Comparison of ENCODE assay signal across 17 cellular contexts in genomic region chr10:599767-600166, GRCh38.
DNase-seq lines count a peak whose midpoint lies in the region; ATAC-seq and TF ChIP-seq lines count a peak whose summit lies in the region.
"Had no signal": no experiment of that assay in that cellular context is flagged by ENCODE, and none has a peak within 500 bp of the region (broad histone marks: within the 10 kb centered on the region; RNA-seq: fewer than 3 reads in every experiment).

No MANE protein-coding gene starts in this region.

- intact Hi-C loops in transverse colon (cut with DNase I; ENCODE audit: low total_unique reads): no loop called here

- H4K12ac ChIP-seq in trophoblast cell (ENCODE audit: low read depth, low read length): no peak overlapping the region

- H3K4me3 ChIP-seq in OCI-LY1 (ENCODE audit: low read depth, low read length, poor library complexity, severe bottlenecking): no peak overlapping the region
- H3K4me3 ChIP-seq in mesendoderm (ENCODE audit: low read length): no peak overlapping the region
- no peak overlapping the region for H3K4me3 ChIP-seq in trophoblast cell (ENCODE audit: low read depth, low read length)
- no peak overlapping the region for H3K4me3 ChIP-seq in transverse colon

- no peaks in the 10 kb centered on the region for H4K20me1 ChIP-seq in OCI-LY1 (ENCODE audit: insufficient read depth, low read length)

- H4K5ac ChIP-seq in mesendoderm (ENCODE audit: low read length): no peak overlapping the region

- H3K4ac ChIP-seq in mesendoderm (ENCODE audit: low read depth, low read length): no peak overlapping the region
- H3K4ac ChIP-seq in trophoblast cell (ENCODE audit: low read depth, low read length): peak overlapping the region; percentile 13

- no peak overlapping the region for H2BK120ac ChIP-seq in mesendoderm (ENCODE audit: low read depth, low read length)
- no peak overlapping the region for H2BK120ac ChIP-seq in trophoblast cell (ENCODE audit: insufficient read depth, low read length, poor library complexity)

- TF ChIP-seq POLR2A in transverse colon (IDR thresholded peaks at IDR 0.05): no peak

- peak overlapping the region; percentile 31 for H3K23ac ChIP-seq in mesendoderm (ENCODE audit: low read length)
- no peak overlapping the region for H3K23ac ChIP-seq in trophoblast cell (ENCODE audit: low read length)

- peaks cover 8% of the 10 kb centered on the region for H3K79me1 ChIP-seq in mesendoderm (ENCODE audit: low read length)
- H3K79me1 ChIP-seq in trophoblast cell (ENCODE audit: low read length): peaks cover 29% of the 10 kb centered on the region

- H3K9me2 ChIP-seq in OCI-LY1 (ENCODE audit: low read depth, low read length): no peaks in the 10 kb centered on the region

- H4K8ac ChIP-seq in mesendoderm (ENCODE audit: low read depth, low read length) (no peak overlapping the region), trophoblast cell (ENCODE audit: low read depth, low read length) (peak overlapping the region; percentile 5)

- no peak for TF ChIP-seq EP300 in transverse colon (IDR thresholded peaks at IDR 0.05; ENCODE audit: low read depth)

- peak overlapping the region; percentile 7 for H4K91ac ChIP-seq in trophoblast cell (ENCODE audit: low read depth, low read length)

- DNase-seq in mesendoderm (no peak), trophoblast cell (no peak), transverse colon (no peak), NCI-H1092 (lab: John Stamatoyannopoulos, UW) (no peak), AML-193 (lab: John Stamatoyannopoulos, UW) (no peak), islet precursor cell (no peak)
- DNase-seq: DMS79; GOT3; KG1; NCI-H1694 treated with DMSO at 0.1 percent for 48 hours; NCI-H748 treated with DMSO at 0.1 percent for 48 hours; NK-92 treated with Interleukin-12 subunit alpha and Interleukin-12 subunit beta, amount 100 ng/mL, for 24 hours; SHP77 had no signal

- in situ Hi-C loops in transverse colon (cut with MboI; ENCODE audit: low pct_ligation_motif_present in 1 of 4, low pct_unique_long_range_greater_than_20kb in 1 of 4, low sequenced_read_pairs in 3 of 4): no loop called here

- ATAC-seq in GM18873 (IDR thresholded peaks at IDR 0.05; ENCODE audit: low FRiP score, unreplicated experiment): no peak
- ATAC-seq: HepG2 had no signal

- peaks cover 55% of the 10 kb centered on the region for H3K79me2 ChIP-seq in OCI-LY1 (ENCODE audit: insufficient read depth, low read length)
- H3K79me2 ChIP-seq in mesendoderm (ENCODE audit: control insufficient read depth, insufficient read depth, low read length): peaks cover 3% of the 10 kb centered on the region
- H3K79me2 ChIP-seq in trophoblast cell (ENCODE audit: control insufficient read depth, insufficient read depth, low read length, poor library complexity): peaks cover 16% of the 10 kb centered on the region

- no CpG with 5 or more reads among the region's 9 CpGs for WGBS in mesendoderm (ENCODE audit: extremely low coverage, insufficient coverage, low lambda C conversion rate)
- WGBS in trophoblast cell (ENCODE audit: extremely low coverage, insufficient coverage, insufficient read length): no CpG with 5 or more reads among the region's 9 CpGs
- WGBS in transverse colon (ENCODE audit: low coverage in 1 of 2), 2 donors: 85% methylated on average over 9 of the region's 9 CpGs; no CpG with 5 or more reads in 1 of the 2 donors

- peak overlapping the region; percentile 29 for H3K14ac ChIP-seq in trophoblast cell (ENCODE audit: low read length)

- H3K27me3 ChIP-seq in OCI-LY1 (ENCODE audit: insufficient read depth, low read length): no peaks in the 10 kb centered on the region
- H3K27me3 ChIP-seq in mesendoderm (ENCODE audit: insufficient read depth, low read length, poor library complexity): no peaks in the 10 kb centered on the region
- no peaks in the 10 kb centered on the region for H3K27me3 ChIP-seq in trophoblast cell (ENCODE audit: insufficient read depth, low read length)
- H3K27me3 ChIP-seq in transverse colon: no peaks in the 10 kb centered on the region

- H2BK5ac ChIP-seq in mesendoderm (ENCODE audit: low read length) (no peak overlapping the region), trophoblast cell (ENCODE audit: low read depth, low read length, poor library complexity) (no peak overlapping the region)

- H3K56ac ChIP-seq in mesendoderm (ENCODE audit: low read length): no peak overlapping the region

- no peak overlapping the region for H2AFZ ChIP-seq in OCI-LY1 (ENCODE audit: low read length)
- no peak overlapping the region for H2AFZ ChIP-seq in trophoblast cell (ENCODE audit: insufficient read depth, low read length, poor library complexity)

- H2BK15ac ChIP-seq in mesendoderm (replicated peaks; ENCODE audit: low read depth): no peak overlapping the region

- H3K9me3 ChIP-seq in OCI-LY1 (ENCODE audit: low read length): no peaks in the 10 kb centered on the region
- no peaks in the 10 kb centered on the region for H3K9me3 ChIP-seq in trophoblast cell (ENCODE audit: insufficient read depth, low read depth, low read length)
- no peaks in the 10 kb centered on the region for H3K9me3 ChIP-seq in transverse colon

- H3K36me3 ChIP-seq in OCI-LY1 (ENCODE audit: insufficient read depth, low read length) (peaks cover 27% of the 10 kb centered on the region), mesendoderm (ENCODE audit: control insufficient read depth, insufficient read depth, low read length) (no peaks in the 10 kb centered on the region), trophoblast cell (ENCODE audit: control insufficient read depth in 1 of 2, insufficient read depth in 2 of 2, low read length in 2 of 2) (no peaks in the 10 kb centered on the region), transverse colon (no peaks in the 10 kb centered on the region)

- H3K18ac ChIP-seq in mesendoderm (ENCODE audit: low read length) (no peak overlapping the region), trophoblast cell (ENCODE audit: low read length) (peak overlapping the region; percentile 49)

- H3F3A ChIP-seq in OCI-LY1 (ENCODE audit: insufficient read depth, low read length): 0 out of 2 replicates have a peak, but pooled peaks cover 5% of the 10 kb centered on the region

- H3K4me2 ChIP-seq in OCI-LY1 (ENCODE audit: low read length) (peak overlapping the region; percentile 91; the same call in 1 of the 2 replicates), mesendoderm (ENCODE audit: low read length) (no peak overlapping the region), trophoblast cell (ENCODE audit: low read length) (no peak overlapping the region)

- H2BK12ac ChIP-seq in trophoblast cell (ENCODE audit: low read length): peak overlapping the region; percentile 72

- peak overlapping the region; percentile 95 for H3K27ac ChIP-seq in OCI-LY1 (ENCODE audit: low read depth, low read length, poor library complexity, severe bottlenecking)
- no peak overlapping the region for H3K27ac ChIP-seq in mesendoderm (ENCODE audit: low read depth, low read length)
- no peak overlapping the region for H3K27ac ChIP-seq in trophoblast cell (ENCODE audit: low read depth, low read length)
- H3K27ac ChIP-seq in transverse colon: peak overlapping the region in 3 of 4 donors; percentile 5 to 63 (median 61)
- H3K27ac ChIP-seq: C4-2B had no signal

- H3K4me1 ChIP-seq in OCI-LY1 (ENCODE audit: insufficient read depth, low read length, severe bottlenecking) (peaks cover 81% of the 10 kb centered on the region), mesendoderm (ENCODE audit: control insufficient read depth, low read depth, low read length) (peaks cover 13% of the 10 kb centered on the region), trophoblast cell (ENCODE audit: control insufficient read depth in 1 of 2, insufficient read depth in 2 of 2, low read length in 2 of 2) (peaks cover 36 to 43% of the 10 kb centered on the region in 2 experiments), transverse colon (peaks cover 6 to 22% (median 16%) of the 10 kb centered on the region in 4 donors)

- H2AK5ac ChIP-seq in mesendoderm (ENCODE audit: low read length) (no peak overlapping the region), trophoblast cell (ENCODE audit: low read length) (no peak overlapping the region)

- H3K9ac ChIP-seq in OCI-LY1 (ENCODE audit: low read length): peak overlapping the region; percentile 33; the same call in 1 of the 2 replicates
- H3K9ac ChIP-seq in mesendoderm (ENCODE audit: low read length): no peak overlapping the region
- H3K9ac ChIP-seq in trophoblast cell (ENCODE audit: low read length): no peak overlapping the region

- TF ChIP-seq CTCF in OCI-LY1 (IDR thresholded peaks at IDR 0.05; ENCODE audit: low read length): no peak
- TF ChIP-seq CTCF in transverse colon (IDR thresholded peaks at IDR 0.05): no peak

Comparison
In these comparisons a context has a peak if more than half of its experiments do, and no peak if none do; other contexts are left out.
1. H3K27ac ChIP-seq: peak in OCI-LY1 (single experiment) and transverse colon (3 of 4); none in mesendoderm (single experiment) and trophoblast cell (single experiment).